Comparison of ENCODE assay signal across 19 cellular contexts in genomic region chr1:9841460-9841859, GRCh38.
"Had no signal": no experiment of that assay in that cellular context is flagged by ENCODE, and none has a peak within 500 bp of the region (broad histone marks: within the 10 kb centered on the region; RNA-seq: fewer than 3 reads in every experiment).

No MANE protein-coding gene starts in this region.

- ATAC-seq: activated CD8-positive, alpha-beta memory T cell treated with anti-CD3 and anti-CD28 coated beads, Interleukin-2, amount 10 ng/mL, durations not matched to agents 7 days and 5 days; activated T-helper 17 cell treated with anti-CD3 and anti-CD28 coated beads, Interleukin-2, amount 50 U/mL, for 72 hours; esophagus mucosa; gastrocnemius medialis; naive thymus-derived CD4-positive, alpha-beta T cell; pancreas had no signal

- H3K27me3 ChIP-seq: gastrocnemius medialis, pancreas, sigmoid colon had no signal

- FAIRE-seq: pancreas, TTC549 had no signal

- H3K4me3 ChIP-seq: gastrocnemius medialis, left ventricle myocardium inferior, pancreas, sigmoid colon, tibial artery had no signal

- H3K27ac ChIP-seq: gastrocnemius medialis, left ventricle myocardium inferior, pancreas, sigmoid colon, tibial artery had no signal

- DNase-seq: activated B cell treated with CpG ODN at 0.5 μM for 24 hours; activated CD4-positive, alpha-beta memory T cell treated with anti-CD3 and anti-CD28 coated beads, Interleukin-2, amount 10 ng/mL, durations not matched to agents 7 days and 5 days; activated CD4-positive, alpha-beta T cell treated with anti-CD3 and anti-CD28 coated beads for 4 hours; activated CD8-positive, alpha-beta memory T cell treated with anti-CD3 and anti-CD28 coated beads, Interleukin-2, amount 10 ng/mL, durations not matched to agents 7 days and 5 days; activated naive CD4-positive, alpha-beta T cell treated with anti-CD3 and anti-CD28 coated beads for 36 hours; activated T-cell treated with anti-CD3 and anti-CD28 coated beads, Interleukin-2, amount 50 U/mL, for 1 hour; cerebellar nuclear complex; effector CD4-positive, alpha-beta T cell; gastrocnemius medialis; kidney glomerular epithelial cell; naive thymus-derived CD4-positive, alpha-beta T cell; stimulated activated naive CD4-positive, alpha-beta T cell treated with Interleukin-2 at 50 U/mL for 16 hours; tibial artery had no signal

- H3K36me3 ChIP-seq: gastrocnemius medialis, left ventricle myocardium inferior, pancreas, sigmoid colon, tibial artery had no signal

- H3K9me3 ChIP-seq: gastrocnemius medialis, left ventricle myocardium inferior, pancreas, sigmoid colon, tibial artery had no signal
